ENCODE assay signal across 11 cellular contexts in the genomic region with DNA sequence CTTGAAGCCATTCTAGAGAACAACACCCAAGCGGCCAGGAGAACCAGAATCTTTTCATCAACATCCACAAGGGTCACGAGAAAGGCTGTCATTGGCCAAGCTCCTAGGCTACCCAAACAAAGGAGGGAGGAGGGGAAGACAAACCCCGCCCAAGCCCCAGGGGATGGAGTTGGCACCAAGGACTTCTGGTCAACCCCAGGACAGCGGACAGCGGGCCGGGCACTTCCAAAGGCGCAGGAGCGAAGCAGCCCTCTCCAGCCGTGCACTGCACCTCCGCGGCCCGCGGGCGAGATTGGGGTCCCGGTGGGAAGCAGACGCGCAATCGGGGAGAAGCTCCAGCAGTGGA. TPM values are rescaled to one million over a fixed set of nuclear protein-coding genes. Genes with fewer than 3 reads are reported as not detected.
A peak's percentile ranks its signal among the peaks of the same experiment; 100 is the strongest.
DNase-seq lines count a peak whose midpoint lies in the region; ATAC-seq, FAIRE-seq and TF ChIP-seq lines count a peak whose summit lies in the region.
"Had no signal": no experiment of that assay in that cellular context is flagged by ENCODE, and none has a peak within 500 bp of the region (broad histone marks: within the 10 kb centered on the region; RNA-seq: fewer than 3 reads in every experiment).

Gene CLIC6, plus strand, starts transcription at position 192 of the 346 bp plus-strand sequence. CDS start 395 bp downstream, outside the sequence.

- H3K27me3 ChIP-seq in A673 (replicated peaks; ENCODE audit: insufficient read depth, low read depth, low read length, poor library complexity) (peaks cover 96% of the 10 kb centered on the region), NT2/D1 (ENCODE audit: insufficient read depth, insufficient read length) (peaks cover 35% of the 10 kb centered on the region), neural cell (ENCODE audit: insufficient read depth, low read depth, low read length) (peaks cover 64% of the 10 kb centered on the region)

- no peaks in the 10 kb centered on the region for H3F3A ChIP-seq in neural cell (ENCODE audit: insufficient read depth, low read length, poor library complexity, severe bottlenecking)

- no TSS peak for BruUV-seq in A673 (replicated peaks; lab: Mats Ljungman, UMichigan)

- H3K4me1 ChIP-seq in A673 (ENCODE audit: insufficient read depth, low read length, poor library complexity, severe bottlenecking) = no peaks in the 10 kb centered on the region
- no peaks in the 10 kb centered on the region for H3K4me1 ChIP-seq in NT2/D1 (ENCODE audit: insufficient read depth, insufficient read length)

- ATAC-seq in HG03469 (IDR thresholded peaks at IDR 0.05; ENCODE audit: unreplicated experiment) = no peak

- CTCF ChIA-PET in A673 (lab: Charles Lee) = no interaction called here

- H3K27ac ChIP-seq in A673 (ENCODE audit: low read depth, low read length, poor library complexity, severe bottlenecking) (no peak within 1 kb of the TSS), neural cell (ENCODE audit: low read length) (no peak within 1 kb of the TSS)

- H3K9ac ChIP-seq in NT2/D1 (ENCODE audit: insufficient read length, low read depth) (peak within 1 kb of the TSS; percentile 77), neural cell (ENCODE audit: low read length) (no peak within 1 kb of the TSS)

- DNase-seq in A673 (ENCODE audit: low spot score) (no peak), NT2/D1 (ENCODE audit: low read depth, low spot score) (no peak), fibroblast of villous mesenchyme (ENCODE audit: low read depth) (no peak), NCI-H526 (lab: John Stamatoyannopoulos, UW) (no peak), GM19239 (ENCODE audit: insufficient read length, low spot score) (no peak), NCI-H1105 treated with DMSO at 0.1 percent for 48 hours (lab: John Stamatoyannopoulos, UW) (no peak)
- DNase-seq: KBM-7, occipital lobe had no signal

- no peak for TF ChIP-seq RAD21 in neural cell (conservative IDR thresholded peaks at IDR 0.05)

- H3K79me2 ChIP-seq in neural cell (replicated peaks; ENCODE audit: insufficient read depth, low read length) = no peaks in the 10 kb centered on the region

- intact Hi-C loops in A673 (cut with micrococcal nuclease; ENCODE audit: unreplicated experiment) = no loop called here

- H3K9me3 ChIP-seq in A673 (ENCODE audit: low read depth, low read length, poor library complexity, severe bottlenecking) = no peaks in the 10 kb centered on the region
- H3K9me3 ChIP-seq in NT2/D1 (ENCODE audit: insufficient read depth, low read length) = no peaks in the 10 kb centered on the region
- H3K9me3 ChIP-seq in neural cell (ENCODE audit: low read length) = no peaks in the 10 kb centered on the region

- FAIRE-seq in GM19239 (lab: Jason Lieb, UNC) = no peak
- FAIRE-seq: bronchial epithelial cell had no signal

- no peaks in the 10 kb centered on the region for H3K9me2 ChIP-seq in neural cell (ENCODE audit: insufficient read depth, low read length)

- no peak within 1 kb of the TSS for H2AFZ ChIP-seq in neural cell (ENCODE audit: low read depth, low read length)

- no peak within 1 kb of the TSS for H3K4me2 ChIP-seq in neural cell (ENCODE audit: low read length)

- no peak for TF ChIP-seq CTCF in A673 (conservative IDR thresholded peaks at IDR 0.05; ENCODE audit: low read depth, low read length)
- no peak for TF ChIP-seq CTCF in fibroblast of villous mesenchyme (IDR thresholded peaks at IDR 0.05; ENCODE audit: insufficient read depth, low read depth, low read length)
- no peak for TF ChIP-seq CTCF in neural cell (IDR thresholded peaks at IDR 0.05; ENCODE audit: poor library complexity, severe bottlenecking)

- no peaks in the 10 kb centered on the region for H4K20me1 ChIP-seq in neural cell (ENCODE audit: insufficient read depth)

- H3K36me3 ChIP-seq in A673 (ENCODE audit: insufficient read depth, low read length, poor library complexity, severe bottlenecking) = no peaks in the 10 kb centered on the region
- no peaks in the 10 kb centered on the region for H3K36me3 ChIP-seq in NT2/D1 (ENCODE audit: insufficient read depth, insufficient read length, low read length)
- no peaks in the 10 kb centered on the region for H3K36me3 ChIP-seq in neural cell (ENCODE audit: insufficient read depth, low read length)

- POLR2A ChIA-PET in A673 (lab: Charles Lee; ENCODE audit: low non-redundant PET) = no interaction called here

- TF ChIP-seq EP300 in neural cell (conservative IDR thresholded peaks at IDR 0.05; ENCODE audit: poor library complexity, severe bottlenecking) = no peak

- H3K4me3 ChIP-seq in A673 (ENCODE audit: low read depth, low read length, poor library complexity, severe bottlenecking) (peak within 1 kb of the TSS; percentile 31), NT2/D1 (ENCODE audit: insufficient read length, low read depth) (peak within 1 kb of the TSS; percentile 64), fibroblast of villous mesenchyme (ENCODE audit: low read depth, low read length) (peak within 1 kb of the TSS; percentile 18), neural cell (ENCODE audit: low read length) (peak within 1 kb of the TSS; percentile 63)

TF ChIP-seq in neural cell, 6 proteins besides CTCF, POLR2A, EP300 and RAD21:
- TF ChIP-seq SMC3 (conservative IDR thresholded peaks at IDR 0.05; ENCODE audit: poor library complexity) (no peak), POLR2AphosphoS5 (IDR thresholded peaks at IDR 0.05) (no peak), MXI1 (conservative IDR thresholded peaks at IDR 0.05; ENCODE audit: poor library complexity, severe bottlenecking) (no peak), EZH2 (IDR thresholded peaks at IDR 0.05; ENCODE audit: borderline replicate concordance, insufficient read depth, low read length, poor library complexity, severe bottlenecking) (no peak), REST (IDR thresholded peaks at IDR 0.05; ENCODE audit: borderline replicate concordance) (no peak), TAF1 (IDR thresholded peaks at IDR 0.05; ENCODE audit: low read depth) (no peak)

RNA-seq across cellular contexts. Expression of gene CLIC6, which starts in this region (rescaled TPM):
- total RNA-seq in A673 (2021) = not detected in 2 replicates
- total RNA-seq in fibroblast of villous mesenchyme = under 0.01 TPM in 2 replicates
- polyA plus RNA-seq in neural cell = 0.16 and 0.32 TPM in 2 replicates
- polyA minus RNA-seq in neural cell = 0.23 TPM in 1 of 2 replicates, not detected in the other
- total RNA-seq: bronchial epithelial cell had no signal
